Comparison of ENCODE assay signal across 8 cellular contexts in genomic region chr11:59550842-59551650, GRCh38.
DNase-seq lines count a peak whose midpoint lies in the region; ATAC-seq lines count a peak whose summit lies in the region.

No MANE protein-coding gene starts in this region.

- no peak overlapping the region for H3K9ac ChIP-seq in endocrine pancreas (ENCODE audit: control insufficient read depth, insufficient read depth, low read length)

- H3K4me3 ChIP-seq in endocrine pancreas (ENCODE audit: control insufficient read depth, insufficient read depth, low read length) = peak overlapping the region; percentile 88

- peak; percentile 48 for ATAC-seq in GM19395 (IDR thresholded peaks at IDR 0.05; ENCODE audit: unreplicated experiment)
- peak; percentile 28 for ATAC-seq in HG03575 (IDR thresholded peaks at IDR 0.05; ENCODE audit: extremely low read depth, insufficient number of reproducible peaks, low FRiP score, unreplicated experiment)

- no peaks in the 10 kb centered on the region for H3K4me1 ChIP-seq in endocrine pancreas (ENCODE audit: control insufficient read depth, insufficient read depth, low read length)

- DNase-seq in AG20443 (ENCODE audit: low spot score) (peak; percentile 39), NOMO-1 (lab: John Stamatoyannopoulos, UW; ENCODE audit: unreplicated experiment in 2 of 2) (peak; percentile 49 to 81), midbrain (lab: John Stamatoyannopoulos, UW) (peak; percentile 76)
- DNase-seq in activated CD8-positive, alpha-beta memory T cell treated with anti-CD3 and anti-CD28 coated beads for 24 hours = peak; percentile 93
- DNase-seq in stimulated activated CD8-positive, alpha-beta memory T cell treated with anti-CD3 and anti-CD28 coated beads, Interleukin-15, amount 100 ng/mL, for 48 hours (ENCODE audit: low read depth in 2 of 2) = peak; percentile 54 to 60

- H3K9me3 ChIP-seq in endocrine pancreas (ENCODE audit: control insufficient read depth, low read length) = no peaks in the 10 kb centered on the region

- no peaks in the 10 kb centered on the region for H3K36me3 ChIP-seq in endocrine pancreas (ENCODE audit: control insufficient read depth, insufficient read depth, low read length)

- H3K27me3 ChIP-seq in endocrine pancreas (ENCODE audit: control insufficient read depth, insufficient read depth, low read length) = no peaks in the 10 kb centered on the region

Comparison
In these comparisons a context has a peak if more than half of its experiments do, and no peak if none do; other contexts are left out.
1. Peak in every context shown above with its lines: DNase-seq, ATAC-seq and H3K4me3 ChIP-seq.
2. DNase-seq: peak in every context shown above with its lines; median percentile 93 in activated CD8-positive, alpha-beta memory T cell treated with anti-CD3 and anti-CD28 coated beads for 24 hours; 76 in midbrain; 65 in NOMO-1; 57 in stimulated activated CD8-positive, alpha-beta memory T cell treated with anti-CD3 and anti-CD28 coated beads, Interleukin-15, amount 100 ng/mL, for 48 hours; 39 in AG20443.